8 cellular contexts compared by ENCODE assay signal in genomic region chr20:45095753-45096371, GRCh38. TPM values are rescaled to one million over a fixed set of nuclear protein-coding genes. Genes with fewer than 3 reads are reported as not detected.
A peak's percentile ranks its signal among the peaks of the same experiment; 100 is the strongest.
DNase-seq lines count a peak whose midpoint lies in the region; ATAC-seq, FAIRE-seq and TF ChIP-seq lines count a peak whose summit lies in the region.

No MANE protein-coding gene starts in this region.

- FAIRE-seq in GM18507 (lab: Jason Lieb, UNC) (peak; percentile 81), H1 (lab: Jason Lieb, UNC) (peak; percentile 78)

- WGBS in H1 (ENCODE audit: extremely low coverage in 1 of 2, insufficient coverage in 1 of 2, insufficient read length in 1 of 2, insufficient replicate concordance in 2 of 2, low coverage in 1 of 2, low lambda C conversion rate in 2 of 2, missing lambda C conversion rate in 1 of 2), 2 experiments, result 13% methylated on average over 7 of the region's 7 CpGs; no CpG with 5 or more reads in 1 of the 2 experiments

- no peak overlapping the region for H2BK5ac ChIP-seq in H1 (ENCODE audit: low read depth, low read length)

- H4K5ac ChIP-seq in H1 (ENCODE audit: insufficient read length, low read depth, low read length), result no peak overlapping the region

- no peak overlapping the region for H3K18ac ChIP-seq in H1 (ENCODE audit: extremely low read depth, low read length)

- peak; percentile 63 for ATAC-seq in activated CD8-positive, alpha-beta T cell treated with anti-CD3 and anti-CD28 coated beads for 36 hours
- ATAC-seq in mucosa of descending colon (peak; percentile 70), HG02678 (IDR thresholded peaks at IDR 0.05; ENCODE audit: unreplicated experiment) (no peak)

- no peak overlapping the region for H3K4me3 Mint-ChIP-seq in activated CD8-positive, alpha-beta T cell treated with anti-CD3 and anti-CD28 coated beads for 36 hours

- peak; percentile 85 to 87 for TF ChIP-seq RAD21 in H1 (IDR thresholded peaks at IDR 0.05 in 1 of 2, conservative IDR thresholded peaks at IDR 0.05 in 1 of 2; ENCODE audit: low read depth in 2 of 2, low read length in 2 of 2)

- H3K14ac ChIP-seq in H1 (ENCODE audit: insufficient read length), result no peak overlapping the region

- H4K8ac ChIP-seq in H1 (ENCODE audit: extremely low read depth, insufficient read depth, low read length), result no peak overlapping the region

- H3K79me2 ChIP-seq in H1 (ENCODE audit: control insufficient read depth in 1 of 2, insufficient read depth in 2 of 2, low read length in 2 of 2), result no peaks in the 10 kb centered on the region

- H3K27me3 Mint-ChIP-seq in activated CD8-positive, alpha-beta T cell treated with anti-CD3 and anti-CD28 coated beads for 36 hours, result peaks cover 32% of the 10 kb centered on the region

- intact Hi-C loops in activated CD8-positive, alpha-beta T cell treated with anti-CD3 and anti-CD28 coated beads for 36 hours (cut with micrococcal nuclease), result loop anchor here (5.0 kb wide), 1 partner anchor 54 kb away; no protein-coding TSS in a partner anchor
- intact Hi-C loops in mucosa of descending colon (cut with DNase I, micrococcal nuclease), result no loop called here

- no peak overlapping the region for H3K27ac Mint-ChIP-seq in activated CD8-positive, alpha-beta T cell treated with anti-CD3 and anti-CD28 coated beads for 36 hours

- no peak overlapping the region for H3K56ac ChIP-seq in H1 (replicated peaks; ENCODE audit: insufficient read length, low read depth, low read length)

- no peak overlapping the region for H2BK12ac ChIP-seq in H1 (ENCODE audit: low read depth, low read length)

- no peak overlapping the region for H3K27ac ChIP-seq in H1 (ENCODE audit: low read depth, low read length)

- peaks cover 13% of the 10 kb centered on the region for H3K4me1 Mint-ChIP-seq in activated CD8-positive, alpha-beta T cell treated with anti-CD3 and anti-CD28 coated beads for 36 hours (ENCODE audit: low read depth)

- no peaks in the 10 kb centered on the region; the same call in 1 of the 2 replicates for H3K23me2 ChIP-seq in H1 (ENCODE audit: low read depth, low read length)

- no peak overlapping the region for H2BK20ac ChIP-seq in H1 (ENCODE audit: low read length)

- H3K9me3 Mint-ChIP-seq in activated CD8-positive, alpha-beta T cell treated with anti-CD3 and anti-CD28 coated beads for 36 hours, result no peaks in the 10 kb centered on the region

- POLR2A ChIA-PET in activated CD8-positive, alpha-beta T cell treated with anti-CD3 and anti-CD28 coated beads for 36 hours (lab: Charles Lee), result interaction anchor here (0.6 to 1.8 kb wide), 8 partner anchors 10 to 349 kb away, joined by 3 to 5 read pairs (median 3); partner anchors contain the start of gene PABPC1L
- POLR2A ChIA-PET in H1 (lab: Charles Lee; ENCODE audit: partially characterized antibody), result interaction anchor here (0.8 to 1.7 kb wide), 3 partner anchors 19 to 83 kb away, joined by 3 to 6 read pairs (median 4); partner anchors contain the start of gene WFDC5

- no peak overlapping the region for H3K4me2 ChIP-seq in H1 (ENCODE audit: insufficient read depth in 1 of 2, low read depth in 2 of 2, low read length in 2 of 2)

- TF ChIP-seq EP300 in H1 (IDR thresholded peaks at IDR 0.05; ENCODE audit: borderline replicate concordance in 1 of 2, low read depth in 2 of 2, low read length in 2 of 2), result no peak

- H3K4me3 ChIP-seq in AG09309 (ENCODE audit: control insufficient read depth, low read depth, low read length), result no peak overlapping the region
- no peak overlapping the region for H3K4me3 ChIP-seq in H1 (ENCODE audit: extremely low read depth in 1 of 4, insufficient read depth in 2 of 4, low read depth in 3 of 4, low read length in 4 of 4)
- H3K4me3 ChIP-seq in mucosa of descending colon, result no peak overlapping the region

- H3K23ac ChIP-seq in H1 (ENCODE audit: insufficient read length), result no peak overlapping the region

- no peak overlapping the region for H3K9ac ChIP-seq in H1 (replicated peaks in 1 of 4; ENCODE audit: extremely low read depth in 1 of 4, low read depth in 3 of 4, low read length in 3 of 4)

- H3K79me1 ChIP-seq in H1 (ENCODE audit: low read depth, low read length), result no peaks in the 10 kb centered on the region

- no peak overlapping the region for H2AFZ ChIP-seq in H1 (ENCODE audit: low read length)

- H3K36me3 Mint-ChIP-seq in activated CD8-positive, alpha-beta T cell treated with anti-CD3 and anti-CD28 coated beads for 36 hours (ENCODE audit: low read depth), result no peaks in the 10 kb centered on the region

- H4K91ac ChIP-seq in H1 (replicated peaks; ENCODE audit: insufficient read length, low read length), result no peak overlapping the region

- H3K9me3 ChIP-seq in H1 (ENCODE audit: insufficient read depth in 2 of 2, low read depth in 1 of 2, low read length in 1 of 2) (peaks cover 0 to 8% of the 10 kb centered on the region in 2 experiments; a peak in 2 of 4 replicates), mucosa of descending colon (no peaks in the 10 kb centered on the region)

- H3K4me1 ChIP-seq in H1 (replicated peaks in 1 of 4; ENCODE audit: control insufficient read depth in 3 of 4, insufficient read depth in 4 of 4, low read length in 3 of 4), result peaks cover 0 to 7% (median 2%) of the 10 kb centered on the region in 4 experiments; a peak in 5 of 7 replicates
- no peaks in the 10 kb centered on the region for H3K4me1 ChIP-seq in mucosa of descending colon (ENCODE audit: low read depth)

- no peak overlapping the region for H2AK5ac ChIP-seq in H1 (ENCODE audit: low read depth, low read length)

- DNase-seq in AG09309 (ENCODE audit: low read depth) (no peak), GM18507 (ENCODE audit: extremely low spot score, insufficient read length, low read depth) (peak; percentile 25), NCI-H526 treated with DMSO at 0.1 percent for 48 hours (lab: John Stamatoyannopoulos, UW) (peak; percentile 45), H1 (ENCODE audit: low read depth in 1 of 2, low spot score in 2 of 2) (peak in 1 of 2 experiments; percentile 76), mucosa of descending colon (peak in 1 of 3 donors; percentile 79), stromal cell of bone marrow (ENCODE audit: low read depth) (peak; percentile 46)
- DNase-seq in activated CD8-positive, alpha-beta T cell treated with anti-CD3 and anti-CD28 coated beads for 36 hours, result peak; percentile 79

- H3K27me3 ChIP-seq in H1 (replicated peaks in 1 of 4; ENCODE audit: control insufficient read depth in 3 of 4, extremely low read depth in 1 of 4, insufficient read depth in 3 of 4, low read length in 3 of 4), result peaks cover 5 to 34% (median 28%) of the 10 kb centered on the region in 4 experiments

- TF ChIP-seq CTCF in AG09309 (IDR thresholded peaks at IDR 0.05; ENCODE audit: control insufficient read depth, insufficient read depth, low read depth, low read length, missing control alignments) (peak; percentile 78), H1 (IDR thresholded peaks at IDR 0.05; ENCODE audit: control extremely low read depth in 1 of 3, insufficient read depth in 1 of 3, low read depth in 1 of 3, low read length in 3 of 3) (peak; percentile 29 to 80 (median 79)), mucosa of descending colon (IDR thresholded peaks at IDR 0.05) (peak; percentile 56)
- peak; percentile 82 for TF ChIP-seq CTCF in activated CD8-positive, alpha-beta T cell treated with anti-CD3 and anti-CD28 coated beads for 36 hours (IDR thresholded peaks at IDR 0.05)

- no peak for TF ChIP-seq POLR2A in H1 (IDR thresholded peaks at IDR 0.05; ENCODE audit: control extremely low read depth in 1 of 2, low read depth in 2 of 2, low read length in 2 of 2)

- CTCF ChIA-PET in activated CD8-positive, alpha-beta T cell treated with anti-CD3 and anti-CD28 coated beads for 36 hours (lab: Charles Lee), result interaction anchor here (0.7 to 8.8 kb wide), 60 partner anchors 9 to 412 kb away, joined by 3 to 137 read pairs (median 6); partner anchors contain the start of genes PABPC1L, SYS1 and WFDC5
- CTCF ChIA-PET in H1 (lab: Charles Lee; ENCODE audit: partially characterized antibody), result interaction anchor here (0.6 to 17.6 kb wide), 39 partner anchors 9 to 317 kb away, joined by 3 to 233 read pairs (median 6); partner anchors contain the start of genes TOMM34 and WFDC5

- no peak overlapping the region for H3K4ac ChIP-seq in H1 (replicated peaks; ENCODE audit: insufficient read length, low read depth, low read length)

- peaks cover 0 to 5% (median 0%) of the 10 kb centered on the region in 4 experiments; a peak in 1 of 8 replicates for H3K36me3 ChIP-seq in H1 (ENCODE audit: control insufficient read depth in 2 of 4, insufficient read depth in 4 of 4, low read length in 3 of 4)
- H3K36me3 ChIP-seq in mucosa of descending colon (ENCODE audit: low read depth), result no peaks in the 10 kb centered on the region

- H4K20me1 ChIP-seq in H1 (replicated peaks in 1 of 2; ENCODE audit: control insufficient read depth in 1 of 2, insufficient read depth in 2 of 2, low read length in 2 of 2), result peaks cover 3 to 4% of the 10 kb centered on the region in 2 experiments

- no peak overlapping the region for H2BK120ac ChIP-seq in H1 (replicated peaks; ENCODE audit: low read depth, low read length)

- H2BK15ac ChIP-seq in H1 (ENCODE audit: low read length), result no peak overlapping the region

RNA-seq across cellular contexts. Expression of gene KCNS1, which starts 5.1 kb away (rescaled TPM):
- total RNA-seq in activated CD8-positive, alpha-beta T cell treated with anti-CD3 and anti-CD28 coated beads for 36 hours, result under 1 TPM; 0.38 to 0.54 TPM
- 1.8 and 1.9 TPM in 2 replicates for total RNA-seq in H1 (2021; fragmentation: NEBNext Ultra II Directional; extraction: Animal tissue kit (Norgen Biotek cat#: 25700))
- polyA plus RNA-seq in H1 (2011; rRNA removed), result 1.4 and 2.0 TPM in 2 replicates
- 1.3 TPM for polyA plus RNA-seq in H1 (2011; cell fraction: cytosol; rRNA removed)
- 1.8 TPM for polyA plus RNA-seq in H1 (2011; cell fraction: nucleus; rRNA removed)
- polyA plus RNA-seq in H1 (2012, experiment 1 of 2), result 0.59 to 1.7 TPM (median 1.1 TPM) in 4 replicates
- 1.1 TPM for polyA plus RNA-seq in H1 (2012, experiment 2 of 2)
- 2.4 TPM for polyA plus RNA-seq in H1 (2013, experiment 1 of 2)
- polyA plus RNA-seq in H1 (2013, experiment 2 of 2), result 2.8 TPM
- 2.5 and 3.3 TPM in 2 replicates for polyA minus RNA-seq in H1 (2011; rRNA and poly(A)+ RNA removed)
- 2.3 TPM for polyA minus RNA-seq in H1 (2011; cell fraction: cytosol; rRNA and poly(A)+ RNA removed)
- 5.7 TPM for polyA minus RNA-seq in H1 (2011; cell fraction: nucleus; rRNA and poly(A)+ RNA removed)
- total RNA-seq in mucosa of descending colon, result under 1 TPM in 2 of 3 donors, not detected in 1; 0.09 to 0.17 TPM

RNA-seq across cellular contexts. Expression of gene WFDC5, which starts 19.1 kb away (rescaled TPM):
- not detected for total RNA-seq in activated CD8-positive, alpha-beta T cell treated with anti-CD3 and anti-CD28 coated beads for 36 hours
- total RNA-seq in H1 (2021; fragmentation: NEBNext Ultra II Directional; extraction: Animal tissue kit (Norgen Biotek cat#: 25700)), result not detected in 2 replicates
- polyA plus RNA-seq in H1 (2011; rRNA removed), result not detected in 2 replicates
- polyA plus RNA-seq in H1 (2011; cell fraction: cytosol; rRNA removed), result not detected
- 0.23 TPM for polyA plus RNA-seq in H1 (2011; cell fraction: nucleus; rRNA removed)
- 0.17 TPM in 1 of 4 replicates, not detected in the others for polyA plus RNA-seq in H1 (2012, experiment 1 of 2)
- polyA plus RNA-seq in H1 (2012, experiment 2 of 2), result not detected
- polyA plus RNA-seq in H1 (2013, experiment 1 of 2), result 0.04 TPM
- 0.04 TPM for polyA plus RNA-seq in H1 (2013, experiment 2 of 2)
- polyA minus RNA-seq in H1 (2011; rRNA and poly(A)+ RNA removed), result not detected in 2 replicates
- not detected for polyA minus RNA-seq in H1 (2011; cell fraction: cytosol; rRNA and poly(A)+ RNA removed)
- not detected for polyA minus RNA-seq in H1 (2011; cell fraction: nucleus; rRNA and poly(A)+ RNA removed)
- not detected for total RNA-seq in mucosa of descending colon

RNA-seq across cellular contexts. Expression of gene WFDC12, which starts 28.4 kb away (rescaled TPM):
- total RNA-seq in activated CD8-positive, alpha-beta T cell treated with anti-CD3 and anti-CD28 coated beads for 36 hours, result not detected
- total RNA-seq in H1 (2021; fragmentation: NEBNext Ultra II Directional; extraction: Animal tissue kit (Norgen Biotek cat#: 25700)), result not detected in 2 replicates
- polyA plus RNA-seq in H1 (2011; rRNA removed), result not detected in 2 replicates
- not detected for polyA plus RNA-seq in H1 (2011; cell fraction: cytosol; rRNA removed)
- polyA plus RNA-seq in H1 (2011; cell fraction: nucleus; rRNA removed), result not detected
- polyA plus RNA-seq in H1 (2012, experiment 1 of 2), result not detected in 4 replicates
- not detected for polyA plus RNA-seq in H1 (2012, experiment 2 of 2)
- polyA plus RNA-seq in H1 (2013, experiment 1 of 2), result not detected
- polyA plus RNA-seq in H1 (2013, experiment 2 of 2), result not detected
- polyA minus RNA-seq in H1 (2011; rRNA and poly(A)+ RNA removed), result not detected in 2 replicates
- not detected for polyA minus RNA-seq in H1 (2011; cell fraction: cytosol; rRNA and poly(A)+ RNA removed)
- not detected for polyA minus RNA-seq in H1 (2011; cell fraction: nucleus; rRNA and poly(A)+ RNA removed)
- total RNA-seq in mucosa of descending colon, result not detected
